In the genomic region with DNA sequence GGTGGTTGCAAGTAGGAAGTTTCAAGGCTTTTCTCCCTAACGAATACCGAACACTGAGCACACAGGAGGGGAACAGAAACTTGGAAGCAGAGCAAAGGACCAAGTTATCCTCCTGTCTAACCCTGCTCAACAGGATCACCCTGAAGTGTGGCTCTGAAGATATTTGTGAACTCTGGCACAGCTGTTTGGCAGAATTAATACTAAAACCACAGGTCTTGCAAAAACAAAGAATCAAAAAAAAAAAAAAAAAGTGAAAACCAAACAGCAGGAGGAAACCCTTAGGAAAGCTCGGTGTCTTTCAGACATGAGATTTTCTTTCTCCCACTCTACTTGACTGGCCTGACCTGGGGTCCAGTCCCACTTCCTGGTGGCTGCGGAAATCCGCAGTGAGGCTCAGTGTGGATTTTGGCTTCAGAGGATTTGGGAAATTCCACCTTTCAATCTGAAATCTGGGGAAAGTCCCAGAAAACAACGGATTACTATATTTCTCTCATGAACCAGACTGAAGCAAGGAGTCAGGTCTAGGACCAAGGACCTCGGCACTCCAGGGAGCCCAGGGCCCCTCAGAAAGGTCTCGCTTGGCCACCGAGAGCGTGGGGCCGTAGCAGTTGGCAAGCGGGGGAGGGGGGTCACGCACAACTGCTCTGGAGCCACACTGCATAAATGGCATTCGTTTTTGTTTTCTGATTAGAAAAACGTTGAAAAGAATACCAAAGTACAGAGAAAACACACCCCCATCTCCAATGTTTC, we compare ENCODE assay signal across 1 cellular context.
A peak's percentile ranks its signal among the peaks of the same experiment; 100 is the strongest.
TF ChIP-seq lines count a peak whose summit lies in the region.

No MANE protein-coding gene starts in this region.

TF ChIP-seq in HepG2, 621 proteins besides CTCF, POLR2A, EP300 and RAD21:
- TF ChIP-seq KDM6A (CRISPR knock-in tag; IDR thresholded peaks at IDR 0.05; ENCODE audit: low read depth) (no peak), FOSL2 (CRISPR knock-in tag; IDR thresholded peaks at IDR 0.05) (no peak), ATF7-NPFF (CRISPR knock-in tag; IDR thresholded peaks at IDR 0.05; ENCODE audit: low read depth) (no peak), ZNF224 (CRISPR knock-in tag; IDR thresholded peaks at IDR 0.05) (no peak), ZNF333 (CRISPR knock-in tag; IDR thresholded peaks at IDR 0.05; ENCODE audit: borderline replicate concordance) (no peak), IRF2 (CRISPR knock-in tag; IDR thresholded peaks at IDR 0.05) (no peak), ELF3 (CRISPR knock-in tag; IDR thresholded peaks at IDR 0.05) (peak; percentile 66), NR2C2 (CRISPR knock-in tag; IDR thresholded peaks at IDR 0.05; ENCODE audit: borderline replicate concordance) (no peak), ZNF775 (CRISPR knock-in tag; IDR thresholded peaks at IDR 0.05; ENCODE audit: borderline replicate concordance) (no peak), ZNF703 (CRISPR knock-in tag; IDR thresholded peaks at IDR 0.05; ENCODE audit: borderline replicate concordance) (no peak), ELF1 (CRISPR knock-in tag; IDR thresholded peaks at IDR 0.05) (peak; percentile 51; the same call in 1 of the 2 replicates), ZNF329 (CRISPR knock-in tag; IDR thresholded peaks at IDR 0.05; ENCODE audit: low read depth) (no peak), MIER2 (CRISPR knock-in tag; IDR thresholded peaks at IDR 0.05) (no peak), POLR2AphosphoS2 (IDR thresholded peaks at IDR 0.05; ENCODE audit: low read depth, low read length) (no peak)
- TF ChIP-seq, protein P1, sequence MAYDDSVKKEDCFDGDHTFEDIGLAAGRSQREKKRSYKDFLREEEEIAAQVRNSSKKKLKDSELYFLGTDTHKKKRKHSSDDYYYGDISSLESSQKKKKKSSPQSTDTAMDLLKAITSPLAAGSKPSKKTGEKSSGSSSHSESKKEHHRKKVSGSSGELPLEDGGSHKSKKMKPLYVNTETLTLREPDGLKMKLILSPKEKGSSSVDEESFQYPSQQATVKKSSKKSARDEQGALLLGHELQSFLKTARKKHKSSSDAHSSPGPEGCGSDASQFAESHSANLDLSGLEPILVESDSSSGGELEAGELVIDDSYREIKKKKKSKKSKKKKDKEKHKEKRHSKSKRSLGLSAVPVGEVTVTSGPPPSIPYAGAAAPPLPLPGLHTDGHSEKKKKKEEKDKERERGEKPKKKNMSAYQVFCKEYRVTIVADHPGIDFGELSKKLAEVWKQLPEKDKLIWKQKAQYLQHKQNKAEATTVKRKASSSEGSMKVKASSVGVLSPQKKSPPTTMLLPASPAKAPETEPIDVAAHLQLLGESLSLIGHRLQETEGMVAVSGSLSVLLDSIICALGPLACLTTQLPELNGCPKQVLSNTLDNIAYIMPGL (CRISPR knock-in tag; IDR thresholded peaks at IDR 0.05; ENCODE audit: borderline replicate concordance in 1 of 2, low read depth in 1 of 2): peak in 1 of 2 experiments; percentile 0; a peak in 1 of 4 replicates
- TF ChIP-seq, protein P2, sequence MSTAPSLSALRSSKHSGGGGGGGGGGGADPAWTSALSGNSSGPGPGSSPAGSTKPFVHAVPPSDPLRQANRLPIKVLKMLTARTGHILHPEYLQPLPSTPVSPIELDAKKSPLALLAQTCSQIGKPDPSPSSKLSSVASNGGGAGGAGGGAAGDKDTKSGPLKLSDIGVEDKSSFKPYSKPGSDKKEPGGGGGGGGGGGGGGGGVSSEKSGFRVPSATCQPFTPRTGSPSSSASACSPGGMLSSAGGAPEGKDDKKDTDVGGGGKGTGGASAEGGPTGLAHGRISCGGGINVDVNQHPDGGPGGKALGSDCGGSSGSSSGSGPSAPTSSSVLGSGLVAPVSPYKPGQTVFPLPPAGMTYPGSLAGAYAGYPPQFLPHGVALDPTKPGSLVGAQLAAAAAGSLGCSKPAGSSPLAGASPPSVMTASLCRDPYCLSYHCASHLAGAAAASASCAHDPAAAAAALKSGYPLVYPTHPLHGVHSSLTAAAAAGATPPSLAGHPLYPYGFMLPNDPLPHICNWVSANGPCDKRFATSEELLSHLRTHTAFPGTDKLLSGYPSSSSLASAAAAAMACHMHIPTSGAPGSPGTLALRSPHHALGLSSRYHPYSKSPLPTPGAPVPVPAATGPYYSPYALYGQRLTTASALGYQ (CRISPR knock-in tag; IDR thresholded peaks at IDR 0.05): no peak
- TF ChIP-seq, protein P3, sequence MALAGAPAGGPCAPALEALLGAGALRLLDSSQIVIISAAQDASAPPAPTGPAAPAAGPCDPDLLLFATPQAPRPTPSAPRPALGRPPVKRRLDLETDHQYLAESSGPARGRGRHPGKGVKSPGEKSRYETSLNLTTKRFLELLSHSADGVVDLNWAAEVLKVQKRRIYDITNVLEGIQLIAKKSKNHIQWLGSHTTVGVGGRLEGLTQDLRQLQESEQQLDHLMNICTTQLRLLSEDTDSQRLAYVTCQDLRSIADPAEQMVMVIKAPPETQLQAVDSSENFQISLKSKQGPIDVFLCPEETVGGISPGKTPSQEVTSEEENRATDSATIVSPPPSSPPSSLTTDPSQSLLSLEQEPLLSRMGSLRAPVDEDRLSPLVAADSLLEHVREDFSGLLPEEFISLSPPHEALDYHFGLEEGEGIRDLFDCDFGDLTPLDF (CRISPR knock-in tag; IDR thresholded peaks at IDR 0.05): no peak
- TF ChIP-seq, protein P4, sequence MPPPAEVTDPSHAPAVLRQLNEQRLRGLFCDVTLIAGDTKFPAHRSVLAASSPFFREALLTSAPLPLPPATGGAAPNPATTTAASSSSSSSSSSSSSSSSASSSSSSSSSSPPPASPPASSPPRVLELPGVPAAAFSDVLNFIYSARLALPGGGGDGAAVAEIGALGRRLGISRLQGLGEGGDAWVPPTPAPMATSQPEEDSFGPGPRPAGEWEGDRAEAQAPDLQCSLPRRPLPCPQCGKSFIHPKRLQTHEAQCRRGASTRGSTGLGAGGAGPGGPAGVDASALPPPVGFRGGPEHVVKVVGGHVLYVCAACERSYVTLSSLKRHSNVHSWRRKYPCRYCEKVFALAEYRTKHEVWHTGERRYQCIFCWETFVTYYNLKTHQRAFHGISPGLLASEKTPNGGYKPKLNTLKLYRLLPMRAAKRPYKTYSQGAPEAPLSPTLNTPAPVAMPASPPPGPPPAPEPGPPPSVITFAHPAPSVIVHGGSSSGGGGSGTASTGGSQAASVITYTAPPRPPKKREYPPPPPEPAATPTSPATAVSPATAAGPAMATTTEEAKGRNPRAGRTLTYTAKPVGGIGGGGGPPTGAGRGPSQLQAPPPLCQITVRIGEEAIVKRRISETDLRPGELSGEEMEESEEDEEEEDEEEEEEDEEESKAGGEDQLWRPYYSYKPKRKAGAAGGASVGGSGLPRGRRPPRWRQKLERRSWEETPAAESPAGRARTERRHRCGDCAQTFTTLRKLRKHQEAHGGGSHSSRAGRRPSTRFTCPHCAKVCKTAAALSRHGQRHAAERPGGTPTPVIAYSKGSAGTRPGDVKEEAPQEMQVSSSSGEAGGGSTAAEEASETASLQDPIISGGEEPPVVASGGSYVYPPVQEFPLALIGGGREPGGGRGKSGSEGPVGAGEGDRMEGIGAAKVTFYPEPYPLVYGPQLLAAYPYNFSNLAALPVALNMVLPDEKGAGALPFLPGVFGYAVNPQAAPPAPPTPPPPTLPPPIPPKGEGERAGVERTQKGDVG (CRISPR knock-in tag; IDR thresholded peaks at IDR 0.05; ENCODE audit: borderline replicate concordance): no peak
- TF ChIP-seq, protein P5, sequence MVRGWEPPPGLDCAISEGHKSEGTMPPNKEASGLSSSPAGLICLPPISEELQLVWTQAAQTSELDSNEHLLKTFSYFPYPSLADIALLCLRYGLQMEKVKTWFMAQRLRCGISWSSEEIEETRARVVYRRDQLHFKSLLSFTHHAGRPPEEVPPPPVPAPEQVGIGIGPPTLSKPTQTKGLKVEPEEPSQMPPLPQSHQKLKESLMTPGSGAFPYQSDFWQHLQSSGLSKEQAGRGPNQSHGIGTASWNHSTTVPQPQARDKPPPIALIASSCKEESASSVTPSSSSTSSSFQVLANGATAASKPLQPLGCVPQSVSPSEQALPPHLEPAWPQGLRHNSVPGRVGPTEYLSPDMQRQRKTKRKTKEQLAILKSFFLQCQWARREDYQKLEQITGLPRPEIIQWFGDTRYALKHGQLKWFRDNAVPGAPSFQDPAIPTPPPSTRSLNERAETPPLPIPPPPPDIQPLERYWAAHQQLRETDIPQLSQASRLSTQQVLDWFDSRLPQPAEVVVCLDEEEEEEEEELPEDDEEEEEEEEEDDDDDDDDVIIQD (CRISPR knock-in tag; IDR thresholded peaks at IDR 0.05; ENCODE audit: low read depth): no peak
- TF ChIP-seq, protein P6, sequence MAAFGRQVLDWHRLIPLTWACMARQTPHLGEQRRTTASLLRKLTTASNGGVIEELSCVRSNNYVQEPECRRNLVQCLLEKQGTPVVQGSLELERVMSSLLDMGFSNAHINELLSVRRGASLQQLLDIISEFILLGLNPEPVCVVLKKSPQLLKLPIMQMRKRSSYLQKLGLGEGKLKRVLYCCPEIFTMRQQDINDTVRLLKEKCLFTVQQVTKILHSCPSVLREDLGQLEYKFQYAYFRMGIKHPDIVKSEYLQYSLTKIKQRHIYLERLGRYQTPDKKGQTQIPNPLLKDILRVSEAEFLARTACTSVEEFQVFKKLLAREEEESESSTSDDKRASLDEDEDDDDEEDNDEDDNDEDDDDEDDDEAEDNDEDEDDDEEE (CRISPR knock-in tag; IDR thresholded peaks at IDR 0.05): 0 out of 2 replicates have a peak, but pooled peaks have one; percentile 10
